In the genomic region with DNA sequence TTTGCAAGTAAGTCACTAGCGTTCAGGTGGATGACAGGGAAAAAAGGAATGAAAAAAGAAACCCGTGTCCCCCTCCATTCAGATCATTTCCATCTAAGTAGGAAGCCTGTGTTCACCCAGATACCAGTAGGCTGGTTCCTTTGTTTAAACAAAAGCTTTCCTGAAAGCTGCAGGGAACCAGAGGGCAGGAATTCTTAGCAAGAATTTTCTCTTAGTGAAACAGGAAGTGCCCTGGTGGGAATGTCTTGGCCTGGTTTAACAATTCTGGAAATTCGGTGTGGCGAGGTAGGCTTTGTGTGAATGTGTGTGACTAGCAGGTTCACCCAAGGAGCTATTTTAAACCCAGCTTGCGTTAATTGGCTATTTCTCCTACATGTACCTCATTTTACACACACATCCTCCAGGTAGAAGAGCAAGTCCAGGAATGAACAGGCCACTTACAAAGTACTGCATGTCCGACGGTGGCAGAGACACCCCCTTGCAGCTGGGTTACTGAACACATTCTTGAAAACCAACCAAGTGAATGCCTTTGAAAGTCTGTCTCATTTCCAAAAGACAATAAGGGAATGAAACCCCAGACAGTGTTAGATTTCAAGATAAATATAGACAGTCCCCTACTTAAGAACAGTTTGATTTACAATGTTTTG, we compare ENCODE assay signal across 11 cellular contexts.
DNase-seq lines count a peak whose midpoint lies in the region; ATAC-seq and TF ChIP-seq lines count a peak whose summit lies in the region.
"Had no signal": no experiment of that assay in that cellular context is flagged by ENCODE, and none has a peak within 500 bp of the region (broad histone marks: within the 10 kb centered on the region; RNA-seq: fewer than 3 reads in every experiment).

No MANE protein-coding gene starts in this region.

- H3K4ac ChIP-seq in mesendoderm (ENCODE audit: low read depth, low read length), result no peak overlapping the region

- intact Hi-C loops in esophagus muscularis mucosa (cut with DNase I) (no loop called here), thyroid gland (cut with DNase I) (no loop called here)

- no peak for DNase-seq in SK-N-SH
- no peak for DNase-seq in esophagus muscularis mucosa (ENCODE audit: extremely low spot score)
- peak; percentile 98 for DNase-seq in mesendoderm
- peak; percentile 68 to 74 for DNase-seq in thyroid gland
- no peak for DNase-seq in COLO668 (lab: John Stamatoyannopoulos, UW; ENCODE audit: unreplicated experiment)
- DNase-seq in activated naive CD8-positive, alpha-beta T cell treated with anti-CD3 and anti-CD28 coated beads for 36 hours, result no peak
- DNase-seq: activated T-cell treated with anti-CD3 and anti-CD28 coated beads, Interleukin-2, amount 50 U/mL, for 24 hours; DMS53; effector memory CD4-positive, alpha-beta T cell; NCI-H526 treated with DMSO at 0.1 percent for 48 hours had no signal

- no peaks in the 10 kb centered on the region for H3K79me2 ChIP-seq in SK-N-SH (ENCODE audit: insufficient read depth)
- no peaks in the 10 kb centered on the region for H3K79me2 ChIP-seq in mesendoderm (ENCODE audit: control insufficient read depth, insufficient read depth, low read length)

- peaks cover 4% of the 10 kb centered on the region for H3F3A ChIP-seq in SK-N-SH (replicated peaks; ENCODE audit: insufficient read depth)

- peaks cover 51% of the 10 kb centered on the region for H3K4me1 Mint-ChIP-seq in activated naive CD8-positive, alpha-beta T cell treated with anti-CD3 and anti-CD28 coated beads for 36 hours

- CTCF ChIA-PET in SK-N-SH (lab: Yijun Ruan, JAX), result interaction anchor here (1.2 to 2.1 kb wide), 3 partner anchors 9 to 64 kb away, joined by 3 to 6 read pairs (median 5); no protein-coding TSS in a partner anchor

- H3K27ac ChIP-seq in SK-N-SH (ENCODE audit: low read depth in 2 of 2, low read length in 1 of 2) (peak overlapping the region; percentile 32 to 76), esophagus muscularis mucosa (replicated peaks in 1 of 4) (peak overlapping the region; percentile 71 to 75 (median 72)), mesendoderm (ENCODE audit: low read depth, low read length) (peak overlapping the region; percentile 94), thyroid gland (peak overlapping the region; percentile 59 to 76 (median 60))

- H3K27me3 ChIP-seq in SK-N-SH (ENCODE audit: insufficient read depth) (no peaks in the 10 kb centered on the region), esophagus muscularis mucosa (no peaks in the 10 kb centered on the region), mesendoderm (ENCODE audit: insufficient read depth, low read length, poor library complexity) (no peaks in the 10 kb centered on the region), thyroid gland (no peaks in the 10 kb centered on the region)

- WGBS in SK-N-SH (ENCODE audit: low lambda C conversion rate), result 68% methylated on average over 7 of the region's 7 CpGs
- WGBS in esophagus muscularis mucosa, result 36% methylated on average over 7 of the region's 7 CpGs
- no CpG with 5 or more reads among the region's 7 CpGs for WGBS in mesendoderm (ENCODE audit: extremely low coverage, insufficient coverage, low lambda C conversion rate)
- WGBS in thyroid gland, 2 donors, result 32 to 44% methylated on average over 7 of the region's 7 CpGs

- peaks cover 2% of the 10 kb centered on the region for H3K79me1 ChIP-seq in mesendoderm (ENCODE audit: low read length)

- no peak overlapping the region for H2BK15ac ChIP-seq in mesendoderm (replicated peaks; ENCODE audit: low read depth)

- no peak for ATAC-seq in HG03442 (IDR thresholded peaks at IDR 0.05; ENCODE audit: unreplicated experiment)

- POLR2A ChIA-PET in SK-N-SH (lab: Yijun Ruan, JAX), result no interaction called here

- peak overlapping the region; percentile 98 for H3K18ac ChIP-seq in mesendoderm (ENCODE audit: low read length)

- peak overlapping the region; percentile 9; the same call in 1 of the 2 replicates for H2AFZ ChIP-seq in SK-N-SH (ENCODE audit: low read depth)

- no peak for TF ChIP-seq CTCF in SK-N-SH (IDR thresholded peaks at IDR 0.05)
- no peak for TF ChIP-seq CTCF in esophagus muscularis mucosa (IDR thresholded peaks at IDR 0.05)
- no peak for TF ChIP-seq CTCF in thyroid gland (IDR thresholded peaks at IDR 0.05)

- H3K9ac ChIP-seq in SK-N-SH (no peak overlapping the region), mesendoderm (ENCODE audit: low read length) (peak overlapping the region; percentile 58)

- H3K36me3 ChIP-seq in SK-N-SH (replicated peaks in 1 of 2; ENCODE audit: control insufficient read depth in 1 of 2, insufficient read depth in 2 of 2, low read length in 1 of 2) (no peaks in the 10 kb centered on the region), esophagus muscularis mucosa (no peaks in the 10 kb centered on the region), mesendoderm (ENCODE audit: control insufficient read depth, insufficient read depth, low read length) (no peaks in the 10 kb centered on the region), thyroid gland (no peaks in the 10 kb centered on the region)

- peak overlapping the region; percentile 90 for H3K56ac ChIP-seq in mesendoderm (ENCODE audit: low read length)

- H3K27me3 Mint-ChIP-seq in activated naive CD8-positive, alpha-beta T cell treated with anti-CD3 and anti-CD28 coated beads for 36 hours, result peaks cover 8% of the 10 kb centered on the region
- H3K27me3 Mint-ChIP-seq: activated T-cell treated with anti-CD3 and anti-CD28 coated beads, Interleukin-2, amount 50 U/mL, for 24 hours had no signal

- no peak overlapping the region for H4K8ac ChIP-seq in mesendoderm (ENCODE audit: low read depth, low read length)

- no peak overlapping the region for H3K27ac Mint-ChIP-seq in activated naive CD8-positive, alpha-beta T cell treated with anti-CD3 and anti-CD28 coated beads for 36 hours
- H3K27ac Mint-ChIP-seq: activated T-cell treated with anti-CD3 and anti-CD28 coated beads, Interleukin-2, amount 50 U/mL, for 24 hours had no signal

- H4K20me1 ChIP-seq in SK-N-SH (ENCODE audit: insufficient read depth), result no peaks in the 10 kb centered on the region

- H3K9me3 ChIP-seq in SK-N-SH, result no peaks in the 10 kb centered on the region
- no peaks in the 10 kb centered on the region for H3K9me3 ChIP-seq in esophagus muscularis mucosa
- no peaks in the 10 kb centered on the region for H3K9me3 ChIP-seq in thyroid gland

- peak overlapping the region; percentile 99 for H2BK5ac ChIP-seq in mesendoderm (ENCODE audit: low read length)

- H4K5ac ChIP-seq in mesendoderm (ENCODE audit: low read length), result peak overlapping the region; percentile 92

- no peak for TF ChIP-seq RAD21 in SK-N-SH (IDR thresholded peaks at IDR 0.05; ENCODE audit: low read length)

- H2BK120ac ChIP-seq in mesendoderm (ENCODE audit: low read depth, low read length), result peak overlapping the region; percentile 65

- H3K4me3 ChIP-seq in SK-N-SH (ENCODE audit: low read depth in 2 of 2, low read length in 1 of 2) (no peak overlapping the region; a peak in 1 of 4 replicates), esophagus muscularis mucosa (peak overlapping the region in 1 of 4 donors; percentile 10), mesendoderm (ENCODE audit: low read length) (no peak overlapping the region), thyroid gland (replicated peaks in 1 of 3) (no peak overlapping the region)

- H2AK5ac ChIP-seq in mesendoderm (ENCODE audit: low read length), result peak overlapping the region; percentile 81

- H3K4me3 Mint-ChIP-seq in activated naive CD8-positive, alpha-beta T cell treated with anti-CD3 and anti-CD28 coated beads for 36 hours, result no peak overlapping the region
- H3K4me3 Mint-ChIP-seq: activated T-cell treated with anti-CD3 and anti-CD28 coated beads, Interleukin-2, amount 50 U/mL, for 24 hours had no signal

- peak in 1 of 2 experiments; percentile 35; a peak in 1 of 4 replicates for TF ChIP-seq EP300 in SK-N-SH (IDR thresholded peaks at IDR 0.05; ENCODE audit: borderline replicate concordance in 1 of 2, low read depth in 1 of 2, low read length in 1 of 2)
- no peak for TF ChIP-seq EP300 in esophagus muscularis mucosa (IDR thresholded peaks at IDR 0.05)

- no peaks in the 10 kb centered on the region for H3K9me2 ChIP-seq in SK-N-SH

- H3K9me3 Mint-ChIP-seq in activated naive CD8-positive, alpha-beta T cell treated with anti-CD3 and anti-CD28 coated beads for 36 hours, result no peaks in the 10 kb centered on the region
- H3K9me3 Mint-ChIP-seq: activated T-cell treated with anti-CD3 and anti-CD28 coated beads, Interleukin-2, amount 50 U/mL, for 24 hours had no signal

- H3K23ac ChIP-seq in mesendoderm (ENCODE audit: low read length), result no peak overlapping the region

- peaks cover 25% of the 10 kb centered on the region for H3K36me3 Mint-ChIP-seq in activated naive CD8-positive, alpha-beta T cell treated with anti-CD3 and anti-CD28 coated beads for 36 hours

- H3K4me1 ChIP-seq in SK-N-SH (ENCODE audit: control insufficient read depth in 1 of 2, insufficient read depth in 2 of 2, low read depth in 1 of 2, low read length in 1 of 2) (peaks cover 11 to 23% of the 10 kb centered on the region in 2 experiments; a peak in 3 of 4 replicates), esophagus muscularis mucosa (peaks cover 84 to 97% (median 91%) of the 10 kb centered on the region in 4 donors), mesendoderm (ENCODE audit: control insufficient read depth, low read depth, low read length) (peaks cover 12% of the 10 kb centered on the region), thyroid gland (peaks cover 40 to 70% of the 10 kb centered on the region in 2 donors)

- TF ChIP-seq POLR2A in esophagus muscularis mucosa (IDR thresholded peaks at IDR 0.05; ENCODE audit: low read depth) (no peak), thyroid gland (IDR thresholded peaks at IDR 0.05) (peak in 1 of 2 donors; percentile 25)

- no peak overlapping the region for H3K4me2 ChIP-seq in SK-N-SH
- no peak overlapping the region for H3K4me2 ChIP-seq in mesendoderm (ENCODE audit: low read length)

TF ChIP-seq in SK-N-SH, 30 proteins besides CTCF, POLR2A, EP300 and RAD21 (continues in another document):
- TF ChIP-seq JUND (IDR thresholded peaks at IDR 0.05), result 0 out of 2 replicates have a peak, but pooled peaks have one; percentile 12
- peak; percentile 59; the same call in 1 of the 2 replicates for TF ChIP-seq NFIC (IDR thresholded peaks at IDR 0.05; ENCODE audit: borderline replicate concordance)
- TF ChIP-seq, protein P1, sequence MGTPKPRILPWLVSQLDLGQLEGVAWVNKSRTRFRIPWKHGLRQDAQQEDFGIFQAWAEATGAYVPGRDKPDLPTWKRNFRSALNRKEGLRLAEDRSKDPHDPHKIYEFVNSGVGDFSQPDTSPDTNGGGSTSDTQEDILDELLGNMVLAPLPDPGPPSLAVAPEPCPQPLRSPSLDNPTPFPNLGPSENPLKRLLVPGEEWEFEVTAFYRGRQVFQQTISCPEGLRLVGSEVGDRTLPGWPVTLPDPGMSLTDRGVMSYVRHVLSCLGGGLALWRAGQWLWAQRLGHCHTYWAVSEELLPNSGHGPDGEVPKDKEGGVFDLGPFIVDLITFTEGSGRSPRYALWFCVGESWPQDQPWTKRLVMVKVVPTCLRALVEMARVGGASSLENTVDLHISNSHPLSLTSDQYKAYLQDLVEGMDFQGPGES (IDR thresholded peaks at IDR 0.05; ENCODE audit: low read depth, low read length), result no peak

Comparison
In these comparisons a context has a peak if more than half of its experiments do, and no peak if none do; other contexts are left out.
1. DNase-seq: peak in mesendoderm (single experiment) and thyroid gland (2 of 2); none in SK-N-SH (single experiment), esophagus muscularis mucosa (single experiment), COLO668 (single experiment) and activated naive CD8-positive, alpha-beta T cell treated with anti-CD3 and anti-CD28 coated beads for 36 hours (single experiment).
2. Peak in every context shown above with its lines, with median percentiles within 50 percentile points of each other: H3K27ac ChIP-seq.